Comparison of ENCODE assay signal across 23 cellular contexts in the genomic region with DNA sequence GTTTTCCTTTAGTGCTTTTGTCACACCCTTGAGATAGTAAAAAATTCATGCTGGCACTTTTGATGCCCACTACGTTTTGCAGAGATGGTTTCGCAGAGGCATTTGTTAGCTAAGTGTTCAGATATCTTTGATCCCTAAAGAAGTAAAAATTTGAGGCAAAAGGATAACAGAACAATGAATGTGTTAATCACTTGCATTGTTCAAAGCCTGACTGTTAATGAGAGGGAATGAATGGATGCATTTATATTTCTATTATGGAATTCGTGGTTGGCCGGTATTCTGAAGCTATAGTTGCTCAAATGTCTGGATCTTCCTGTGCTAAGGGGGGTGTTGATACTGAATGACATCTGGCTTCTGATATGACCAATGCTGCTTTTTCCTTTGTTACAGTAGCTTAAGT.
"Had no signal": no experiment of that assay in that cellular context is flagged by ENCODE, and none has a peak within 500 bp of the region (broad histone marks: within the 10 kb centered on the region; RNA-seq: fewer than 3 reads in every experiment).

No MANE protein-coding gene starts in this region.

- H3K27ac Mint-ChIP-seq: activated CD8-positive, alpha-beta memory T cell treated with anti-CD3 and anti-CD28 coated beads, Interleukin-2, amount 10 ng/mL, durations not matched to agents 7 days and 5 days; activated naive CD4-positive, alpha-beta T cell treated with anti-CD3 and anti-CD28 coated beads, Interleukin-2, amount 50 U/mL, for 72 hours; activated naive CD8-positive, alpha-beta T cell treated with anti-CD3 and anti-CD28 coated beads, Interleukin-2, amount 50 U/mL, for 24 hours; activated T-cell treated with anti-CD3 and anti-CD28 coated beads, Interleukin-2, amount 50 U/mL, for 24 hours; T-helper 1 cell treated with Interleukin-12 subunit alpha and Interleukin-12 subunit beta and Interleukin-4 antibody, amounts not matched to agents 30 μg/mL and 1 μg/mL, for 36 hours had no signal

- H3K27me3 ChIP-seq: cardiac muscle cell had no signal

- H3K4me3 Mint-ChIP-seq: activated CD8-positive, alpha-beta memory T cell treated with anti-CD3 and anti-CD28 coated beads, Interleukin-2, amount 10 ng/mL, durations not matched to agents 7 days and 5 days; activated naive CD8-positive, alpha-beta T cell treated with anti-CD3 and anti-CD28 coated beads, Interleukin-2, amount 50 U/mL, for 24 hours; activated T-cell treated with anti-CD3 and anti-CD28 coated beads, Interleukin-2, amount 50 U/mL, for 24 hours; T-helper 1 cell treated with Interleukin-12 subunit alpha and Interleukin-12 subunit beta and Interleukin-4 antibody, amounts not matched to agents 30 μg/mL and 1 μg/mL, for 36 hours; WTC11 had no signal

- H3K4me2 ChIP-seq: KMS-11 had no signal

- DNase-seq: activated CD4-positive, alpha-beta T cell treated with anti-CD3 and anti-CD28 coated beads for 48 hours; activated CD4-positive, alpha-beta T cell treated with anti-CD3 and anti-CD28 coated beads, Interleukin-2, amount 50 U/mL, for 4 hours; activated CD4-positive, CD25-positive, alpha-beta regulatory T cell treated with anti-CD3 and anti-CD28 coated beads, Interleukin-2, amount 50 U/mL, for 72 hours; activated CD8-positive, alpha-beta memory T cell treated with anti-CD3 and anti-CD28 coated beads, Interleukin-2, amount 10 ng/mL, durations not matched to agents 7 days and 5 days; activated effector memory CD4-positive, alpha-beta T cell treated with anti-CD3 and anti-CD28 coated beads, Interleukin-2, amount 50 U/mL, for 16 hours; activated naive CD4-positive, alpha-beta T cell treated with Interleukin-2 at 50 U/mL for 16 hours; activated naive CD8-positive, alpha-beta T cell treated with anti-CD3 and anti-CD28 coated beads, Interleukin-2, amount 50 U/mL, for 24 hours; activated T-cell treated with anti-CD3 and anti-CD28 coated beads, Interleukin-2, amount 50 U/mL, for 24 hours; amniotic stem cell; NCI-H1092 treated with DMSO at 0.1 percent for 48 hours; NCI-H1436; NCI-H1694 treated with DMSO at 0.1 percent for 48 hours; NCI-H2029 treated with DMSO at 0.1 percent for 48 hours; NCI-H345; NCI-H510A; PC-3; SHP77 had no signal

- H3K9me3 Mint-ChIP-seq: activated naive CD8-positive, alpha-beta T cell treated with anti-CD3 and anti-CD28 coated beads, Interleukin-2, amount 50 U/mL, for 24 hours; activated T-cell treated with anti-CD3 and anti-CD28 coated beads, Interleukin-2, amount 50 U/mL, for 24 hours; brain; T-helper 1 cell treated with Interleukin-12 subunit alpha and Interleukin-12 subunit beta and Interleukin-4 antibody, amounts not matched to agents 30 μg/mL and 1 μg/mL, for 36 hours; WTC11 had no signal

- H3K4me3 ChIP-seq: cardiac muscle cell had no signal

- H3K27ac ChIP-seq: cardiac muscle cell, KMS-11 had no signal

- ATAC-seq: activated CD8-positive, alpha-beta memory T cell treated with anti-CD3 and anti-CD28 coated beads, Interleukin-2, amount 10 ng/mL, durations not matched to agents 7 days and 5 days; activated naive CD4-positive, alpha-beta T cell treated with anti-CD3 and anti-CD28 coated beads, Interleukin-2, amount 50 U/mL, for 72 hours; activated naive CD8-positive, alpha-beta T cell treated with anti-CD3 and anti-CD28 coated beads, Interleukin-2, amount 50 U/mL, for 24 hours; PC-3; WTC11 had no signal

- H3K27me3 Mint-ChIP-seq: activated CD8-positive, alpha-beta memory T cell treated with anti-CD3 and anti-CD28 coated beads, Interleukin-2, amount 10 ng/mL, durations not matched to agents 7 days and 5 days; activated naive CD8-positive, alpha-beta T cell treated with anti-CD3 and anti-CD28 coated beads, Interleukin-2, amount 50 U/mL, for 24 hours; activated T-cell treated with anti-CD3 and anti-CD28 coated beads, Interleukin-2, amount 50 U/mL, for 24 hours had no signal

- H3K36me3 Mint-ChIP-seq: activated CD8-positive, alpha-beta memory T cell treated with anti-CD3 and anti-CD28 coated beads, Interleukin-2, amount 10 ng/mL, durations not matched to agents 7 days and 5 days had no signal

- H3K4me1 Mint-ChIP-seq: activated CD8-positive, alpha-beta memory T cell treated with anti-CD3 and anti-CD28 coated beads, Interleukin-2, amount 10 ng/mL, durations not matched to agents 7 days and 5 days; activated naive CD8-positive, alpha-beta T cell treated with anti-CD3 and anti-CD28 coated beads, Interleukin-2, amount 50 U/mL, for 24 hours had no signal

- H3K9ac ChIP-seq: KMS-11 had no signal
